In genomic region chr6:116111552-116112528, GRCh38 we compare ENCODE assay signal across 8 cellular contexts. TPM values are rescaled to one million over a fixed set of nuclear protein-coding genes. Genes with fewer than 3 reads are reported as not detected.
DNase-seq lines count a peak whose midpoint lies in the region; ATAC-seq, FAIRE-seq and TF ChIP-seq lines count a peak whose summit lies in the region.

No MANE protein-coding gene starts in this region.

- peak; percentile 46 for TF ChIP-seq CTCF in D721Med (IDR thresholded peaks at IDR 0.05; ENCODE audit: insufficient read depth, missing control alignments)
- TF ChIP-seq CTCF in OCI-LY1 (IDR thresholded peaks at IDR 0.05; ENCODE audit: low read length): peak; percentile 81

- H4K20me1 ChIP-seq in OCI-LY1 (ENCODE audit: insufficient read depth, low read length): no peaks in the 10 kb centered on the region

- H3K4me1 ChIP-seq in OCI-LY1 (ENCODE audit: insufficient read depth, low read length, severe bottlenecking) (no peaks in the 10 kb centered on the region), small intestine (ENCODE audit: control insufficient read depth in 2 of 2, insufficient read depth in 1 of 2, low read depth in 1 of 2, low read length in 1 of 2) (no peaks in the 10 kb centered on the region)

- no peak for TF ChIP-seq POLR2A in erythroblast (IDR thresholded peaks at IDR 0.05; ENCODE audit: low read length)

- no peak overlapping the region for H2AFZ ChIP-seq in OCI-LY1 (ENCODE audit: low read length)

- WGBS in small intestine, 3 donors: 71 to 90% (median 85%) methylated on average over 5 of the region's 5 CpGs

- H3K27me3 ChIP-seq in OCI-LY1 (ENCODE audit: insufficient read depth, low read length): no peaks in the 10 kb centered on the region
- H3K27me3 ChIP-seq in small intestine (ENCODE audit: control insufficient read depth in 2 of 2, insufficient read depth in 2 of 2, low read length in 2 of 2): no peaks in the 10 kb centered on the region

- no peak for DNase-seq in D721Med (ENCODE audit: insufficient read length, low spot score)
- peak; percentile 50 to 59 for DNase-seq in erythroblast (lab: John Stamatoyannopoulos, UW)
- DNase-seq in small intestine: peak; percentile 52
- no peak for DNase-seq in cortex of kidney (lab: John Stamatoyannopoulos, UW)
- no peak for DNase-seq in activated gamma-delta T cell (lab: John Stamatoyannopoulos, UW)

- no peak overlapping the region for H3K4me2 ChIP-seq in OCI-LY1 (ENCODE audit: low read length)

- no peak overlapping the region for H3K4me3 ChIP-seq in OCI-LY1 (ENCODE audit: low read depth, low read length, poor library complexity, severe bottlenecking)
- no peak overlapping the region for H3K4me3 ChIP-seq in small intestine (ENCODE audit: low read depth in 1 of 2, low read length in 2 of 2)

- H3K79me2 ChIP-seq in OCI-LY1 (ENCODE audit: insufficient read depth, low read length): no peaks in the 10 kb centered on the region

- no peaks in the 10 kb centered on the region for H3F3A ChIP-seq in OCI-LY1 (ENCODE audit: insufficient read depth, low read length)

- no peaks in the 10 kb centered on the region for H3K9me2 ChIP-seq in OCI-LY1 (ENCODE audit: low read depth, low read length)

- H3K36me3 ChIP-seq in OCI-LY1 (ENCODE audit: insufficient read depth, low read length): peaks cover 21% of the 10 kb centered on the region; the same call in 1 of the 2 replicates
- peaks cover 7 to 30% of the 10 kb centered on the region in 2 donors for H3K36me3 ChIP-seq in small intestine (ENCODE audit: control insufficient read depth in 2 of 2, insufficient read depth in 2 of 2, low read length in 2 of 2)

- H3K27ac ChIP-seq in OCI-LY1 (ENCODE audit: low read depth, low read length, poor library complexity, severe bottlenecking) (no peak overlapping the region), small intestine (ENCODE audit: low read depth in 1 of 2, low read length in 1 of 2) (no peak overlapping the region)

- FAIRE-seq in D721Med (lab: Jason Lieb, UNC) (no peak), small intestine (lab: Jason Lieb, UNC) (no peak)

- H3K9me3 ChIP-seq in OCI-LY1 (ENCODE audit: low read length) (no peaks in the 10 kb centered on the region), small intestine (ENCODE audit: control insufficient read depth, low read depth) (no peaks in the 10 kb centered on the region)

- H3K9ac ChIP-seq in OCI-LY1 (ENCODE audit: low read length): no peak overlapping the region

- ATAC-seq in GM18519 (IDR thresholded peaks at IDR 0.05; ENCODE audit: low FRiP score, unreplicated experiment): peak; percentile 51
- ATAC-seq in HG03045 (IDR thresholded peaks at IDR 0.05; ENCODE audit: unreplicated experiment): peak; percentile 76

RNA-seq across cellular contexts. Expression of gene NT5DC1, which starts 11.2 kb away (rescaled TPM):
- 10 to 100 TPM; 18.4 to 28.6 (median 20.8) TPM for polyA plus RNA-seq in small intestine

RNA-seq across cellular contexts. Expression of gene COL10A1, which starts 14.1 kb away (rescaled TPM):
- polyA plus RNA-seq in small intestine: not detected

RNA-seq across cellular contexts. Expression of gene FRK, which starts 51.1 kb away (rescaled TPM):
- polyA plus RNA-seq in small intestine: 1 to 10 TPM; 2.9 to 6.7 (median 4.9) TPM

Comparison
In these comparisons a context has a peak if more than half of its experiments do, and no peak if none do; other contexts are left out.
1. DNase-seq: peak in erythroblast (2 of 2) and small intestine (single experiment); none in D721Med (single experiment), cortex of kidney (single experiment) and activated gamma-delta T cell (single experiment).